2 cellular contexts compared by ENCODE assay signal in the genomic region with DNA sequence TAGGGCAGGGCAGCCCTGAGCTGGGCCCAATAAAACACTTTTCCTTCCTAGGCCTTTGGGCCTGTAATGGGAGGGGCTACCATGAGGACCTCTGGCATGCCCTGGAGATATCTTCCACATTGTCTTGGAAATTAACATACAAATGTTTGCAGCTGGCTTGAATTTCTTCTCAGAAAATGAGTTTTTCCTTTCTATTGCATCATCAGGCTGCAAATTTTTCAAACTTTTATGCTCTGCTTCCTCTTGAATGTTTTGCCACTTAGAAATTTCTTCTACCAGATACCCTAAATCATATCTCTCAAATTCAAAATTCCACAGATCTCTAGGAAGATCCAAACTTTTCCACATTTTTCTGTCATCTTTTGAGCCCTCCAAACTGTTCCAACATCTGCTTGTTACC.
TF ChIP-seq lines count a peak whose summit lies in the region.

No MANE protein-coding gene starts in this region.

TF ChIP-seq in WTC11, 78 proteins besides CTCF, POLR2A, EP300 and RAD21 (continued from another document and continues in another):
- TF ChIP-seq, protein P1, sequence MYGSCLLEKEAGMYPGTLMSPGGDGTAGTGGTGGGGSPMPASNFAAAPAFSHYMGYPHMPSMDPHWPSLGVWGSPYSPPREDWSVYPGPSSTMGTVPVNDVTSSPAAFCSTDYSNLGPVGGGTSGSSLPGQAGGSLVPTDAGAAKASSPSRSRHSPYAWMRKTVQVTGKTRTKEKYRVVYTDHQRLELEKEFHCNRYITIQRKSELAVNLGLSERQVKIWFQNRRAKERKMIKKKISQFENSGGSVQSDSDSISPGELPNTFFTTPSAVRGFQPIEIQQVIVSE (CRISPR knock-in tag; IDR thresholded peaks at IDR 0.05; ENCODE audit: borderline replicate concordance), result no peak
- TF ChIP-seq ZNF423 (CRISPR knock-in tag; IDR thresholded peaks at IDR 0.05) (no peak), ZNF263 (CRISPR knock-in tag; IDR thresholded peaks at IDR 0.05; ENCODE audit: low read depth) (no peak)
- TF ChIP-seq, protein P2, sequence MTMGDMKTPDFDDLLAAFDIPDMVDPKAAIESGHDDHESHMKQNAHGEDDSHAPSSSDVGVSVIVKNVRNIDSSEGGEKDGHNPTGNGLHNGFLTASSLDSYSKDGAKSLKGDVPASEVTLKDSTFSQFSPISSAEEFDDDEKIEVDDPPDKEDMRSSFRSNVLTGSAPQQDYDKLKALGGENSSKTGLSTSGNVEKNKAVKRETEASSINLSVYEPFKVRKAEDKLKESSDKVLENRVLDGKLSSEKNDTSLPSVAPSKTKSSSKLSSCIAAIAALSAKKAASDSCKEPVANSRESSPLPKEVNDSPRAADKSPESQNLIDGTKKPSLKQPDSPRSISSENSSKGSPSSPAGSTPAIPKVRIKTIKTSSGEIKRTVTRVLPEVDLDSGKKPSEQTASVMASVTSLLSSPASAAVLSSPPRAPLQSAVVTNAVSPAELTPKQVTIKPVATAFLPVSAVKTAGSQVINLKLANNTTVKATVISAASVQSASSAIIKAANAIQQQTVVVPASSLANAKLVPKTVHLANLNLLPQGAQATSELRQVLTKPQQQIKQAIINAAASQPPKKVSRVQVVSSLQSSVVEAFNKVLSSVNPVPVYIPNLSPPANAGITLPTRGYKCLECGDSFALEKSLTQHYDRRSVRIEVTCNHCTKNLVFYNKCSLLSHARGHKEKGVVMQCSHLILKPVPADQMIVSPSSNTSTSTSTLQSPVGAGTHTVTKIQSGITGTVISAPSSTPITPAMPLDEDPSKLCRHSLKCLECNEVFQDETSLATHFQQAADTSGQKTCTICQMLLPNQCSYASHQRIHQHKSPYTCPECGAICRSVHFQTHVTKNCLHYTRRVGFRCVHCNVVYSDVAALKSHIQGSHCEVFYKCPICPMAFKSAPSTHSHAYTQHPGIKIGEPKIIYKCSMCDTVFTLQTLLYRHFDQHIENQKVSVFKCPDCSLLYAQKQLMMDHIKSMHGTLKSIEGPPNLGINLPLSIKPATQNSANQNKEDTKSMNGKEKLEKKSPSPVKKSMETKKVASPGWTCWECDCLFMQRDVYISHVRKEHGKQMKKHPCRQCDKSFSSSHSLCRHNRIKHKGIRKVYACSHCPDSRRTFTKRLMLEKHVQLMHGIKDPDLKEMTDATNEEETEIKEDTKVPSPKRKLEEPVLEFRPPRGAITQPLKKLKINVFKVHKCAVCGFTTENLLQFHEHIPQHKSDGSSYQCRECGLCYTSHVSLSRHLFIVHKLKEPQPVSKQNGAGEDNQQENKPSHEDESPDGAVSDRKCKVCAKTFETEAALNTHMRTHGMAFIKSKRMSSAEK (CRISPR knock-in tag; IDR thresholded peaks at IDR 0.05; ENCODE audit: borderline replicate concordance), result no peak
- TF ChIP-seq, protein P3, sequence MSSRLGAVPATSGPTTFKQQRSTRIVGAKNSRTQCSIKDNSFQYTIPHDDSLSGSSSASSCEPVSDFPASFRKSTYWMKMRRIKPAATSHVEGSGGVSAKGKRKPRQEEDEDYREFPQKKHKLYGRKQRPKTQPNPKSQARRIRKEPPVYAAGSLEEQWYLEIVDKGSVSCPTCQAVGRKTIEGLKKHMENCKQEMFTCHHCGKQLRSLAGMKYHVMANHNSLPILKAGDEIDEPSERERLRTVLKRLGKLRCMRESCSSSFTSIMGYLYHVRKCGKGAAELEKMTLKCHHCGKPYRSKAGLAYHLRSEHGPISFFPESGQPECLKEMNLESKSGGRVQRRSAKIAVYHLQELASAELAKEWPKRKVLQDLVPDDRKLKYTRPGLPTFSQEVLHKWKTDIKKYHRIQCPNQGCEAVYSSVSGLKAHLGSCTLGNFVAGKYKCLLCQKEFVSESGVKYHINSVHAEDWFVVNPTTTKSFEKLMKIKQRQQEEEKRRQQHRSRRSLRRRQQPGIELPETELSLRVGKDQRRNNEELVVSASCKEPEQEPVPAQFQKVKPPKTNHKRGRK (CRISPR knock-in tag; IDR thresholded peaks at IDR 0.05; ENCODE audit: borderline replicate concordance), result no peak
- TF ChIP-seq, protein P4, sequence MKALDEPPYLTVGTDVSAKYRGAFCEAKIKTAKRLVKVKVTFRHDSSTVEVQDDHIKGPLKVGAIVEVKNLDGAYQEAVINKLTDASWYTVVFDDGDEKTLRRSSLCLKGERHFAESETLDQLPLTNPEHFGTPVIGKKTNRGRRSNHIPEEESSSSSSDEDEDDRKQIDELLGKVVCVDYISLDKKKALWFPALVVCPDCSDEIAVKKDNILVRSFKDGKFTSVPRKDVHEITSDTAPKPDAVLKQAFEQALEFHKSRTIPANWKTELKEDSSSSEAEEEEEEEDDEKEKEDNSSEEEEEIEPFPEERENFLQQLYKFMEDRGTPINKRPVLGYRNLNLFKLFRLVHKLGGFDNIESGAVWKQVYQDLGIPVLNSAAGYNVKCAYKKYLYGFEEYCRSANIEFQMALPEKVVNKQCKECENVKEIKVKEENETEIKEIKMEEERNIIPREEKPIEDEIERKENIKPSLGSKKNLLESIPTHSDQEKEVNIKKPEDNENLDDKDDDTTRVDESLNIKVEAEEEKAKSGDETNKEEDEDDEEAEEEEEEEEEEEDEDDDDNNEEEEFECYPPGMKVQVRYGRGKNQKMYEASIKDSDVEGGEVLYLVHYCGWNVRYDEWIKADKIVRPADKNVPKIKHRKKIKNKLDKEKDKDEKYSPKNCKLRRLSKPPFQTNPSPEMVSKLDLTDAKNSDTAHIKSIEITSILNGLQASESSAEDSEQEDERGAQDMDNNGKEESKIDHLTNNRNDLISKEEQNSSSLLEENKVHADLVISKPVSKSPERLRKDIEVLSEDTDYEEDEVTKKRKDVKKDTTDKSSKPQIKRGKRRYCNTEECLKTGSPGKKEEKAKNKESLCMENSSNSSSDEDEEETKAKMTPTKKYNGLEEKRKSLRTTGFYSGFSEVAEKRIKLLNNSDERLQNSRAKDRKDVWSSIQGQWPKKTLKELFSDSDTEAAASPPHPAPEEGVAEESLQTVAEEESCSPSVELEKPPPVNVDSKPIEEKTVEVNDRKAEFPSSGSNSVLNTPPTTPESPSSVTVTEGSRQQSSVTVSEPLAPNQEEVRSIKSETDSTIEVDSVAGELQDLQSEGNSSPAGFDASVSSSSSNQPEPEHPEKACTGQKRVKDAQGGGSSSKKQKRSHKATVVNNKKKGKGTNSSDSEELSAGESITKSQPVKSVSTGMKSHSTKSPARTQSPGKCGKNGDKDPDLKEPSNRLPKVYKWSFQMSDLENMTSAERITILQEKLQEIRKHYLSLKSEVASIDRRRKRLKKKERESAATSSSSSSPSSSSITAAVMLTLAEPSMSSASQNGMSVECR (CRISPR knock-in tag; IDR thresholded peaks at IDR 0.05; ENCODE audit: borderline replicate concordance), result no peak

TF ChIP-seq in K562, 482 proteins besides CTCF, POLR2A, EP300 and RAD21 (continued from another document):
- TF ChIP-seq RAD51 (IDR thresholded peaks at IDR 0.05; ENCODE audit: borderline replicate concordance, low read depth), result no peak
TF ChIP-seq in K562: peak in this region for 2.
